In the genomic region with DNA sequence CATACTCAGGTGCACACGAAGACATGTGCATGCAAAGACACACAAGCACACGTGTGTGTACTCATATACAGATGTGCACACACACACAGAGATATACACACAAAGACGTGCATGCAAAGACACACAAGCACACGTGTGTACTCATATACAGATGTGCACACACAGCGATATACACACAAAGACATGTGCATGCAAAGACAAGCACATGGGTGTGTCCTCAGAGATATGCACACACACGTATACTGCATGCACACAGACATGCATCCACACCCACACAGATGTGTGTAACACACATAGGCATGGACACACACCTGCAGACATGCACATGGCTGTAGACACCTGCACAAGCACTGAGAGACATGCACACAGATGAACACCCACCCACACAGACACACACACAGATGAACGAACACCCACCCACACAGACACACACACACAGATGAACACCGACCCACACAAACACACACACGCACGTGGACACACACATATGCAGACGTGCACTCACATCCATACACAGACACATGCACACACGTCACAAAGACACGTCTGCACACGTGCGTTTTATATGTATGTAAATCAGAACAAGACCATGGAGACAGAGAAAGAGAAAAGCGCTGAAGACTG, we compare ENCODE assay signal across 24 cellular contexts.
"Had no signal": no experiment of that assay in that cellular context is flagged by ENCODE, and none has a peak within 500 bp of the region (broad histone marks: within the 10 kb centered on the region; RNA-seq: fewer than 3 reads in every experiment).

No MANE protein-coding gene starts in this region.

- H3K4me3 Mint-ChIP-seq: endodermal cell; natural killer cell; stimulated activated naive CD8-positive, alpha-beta T cell treated with anti-CD3 and anti-CD28 coated beads, Interleukin-15, amount 100 ng/mL, for 72 hours had no signal

- H3K27me3 Mint-ChIP-seq: progenitor cell of endocrine pancreas; stimulated activated naive CD8-positive, alpha-beta T cell treated with anti-CD3 and anti-CD28 coated beads, Interleukin-15, amount 100 ng/mL, for 72 hours had no signal

- H2AFZ ChIP-seq: parathyroid adenoma had no signal

- H3K4me2 ChIP-seq: smooth muscle cell had no signal

- ATAC-seq: foreskin keratinocyte; left ventricle myocardium superior; lower lobe of right lung; natural killer cell; sciatic nerve; stimulated activated naive CD8-positive, alpha-beta T cell treated with anti-CD3 and anti-CD28 coated beads, Interleukin-15, amount 100 ng/mL, for 72 hours had no signal

- H3K27ac Mint-ChIP-seq: endodermal cell, progenitor cell of endocrine pancreas had no signal

- H3K27ac ChIP-seq: dorsolateral prefrontal cortex, esophagus muscularis mucosa, foreskin keratinocyte, lower lobe of right lung, neutrophil, parathyroid adenoma, suprapubic skin, transverse colon had no signal

- FAIRE-seq: colon, endothelial cell of umbilical vein, keratinocyte had no signal

- H3K9ac ChIP-seq: parathyroid adenoma had no signal

- H3K36me3 Mint-ChIP-seq: natural killer cell had no signal

- H3K4me1 Mint-ChIP-seq: endodermal cell; stimulated activated naive CD8-positive, alpha-beta T cell treated with anti-CD3 and anti-CD28 coated beads, Interleukin-15, amount 100 ng/mL, for 72 hours had no signal

- H3K9me3 ChIP-seq: esophagus muscularis mucosa, lower lobe of right lung, neutrophil, suprapubic skin, transverse colon had no signal

- H3K4me1 ChIP-seq: foreskin keratinocyte, lower lobe of right lung, parathyroid adenoma, suprapubic skin had no signal

- DNase-seq: dorsolateral prefrontal cortex; effector CD8-positive, alpha-beta T cell; endodermal cell; foreskin keratinocyte; left ventricle myocardium superior; lower lobe of right lung; natural killer cell; stimulated activated CD4-positive, alpha-beta T cell treated with anti-CD3 and anti-CD28 coated beads, Interleukin-12 subunit alpha, Interleukin-12 subunit beta, amount 100 ng/mL, for 4 hours; stimulated activated CD4-positive, alpha-beta T cell treated with anti-CD3 and anti-CD28 coated beads, Interleukin-1b, Interleukin-23, amount 100 ng/mL, for 48 hours; stimulated activated CD4-positive, alpha-beta T cell treated with anti-CD3 and anti-CD28 coated beads, Interleukin-4, amount 100 ng/mL, for 1 hour; stimulated activated CD8-positive, alpha-beta memory T cell treated with anti-CD3 and anti-CD28 coated beads, Interleukin-4, amount 100 ng/mL, for 48 hours; stimulated activated naive CD4-positive, alpha-beta T cell; stimulated activated naive CD8-positive, alpha-beta T cell treated with anti-CD3 and anti-CD28 coated beads, Interleukin-15, amount 100 ng/mL, for 72 hours; transverse colon had no signal

- H3K9me3 Mint-ChIP-seq: endodermal cell; natural killer cell; stimulated activated naive CD8-positive, alpha-beta T cell treated with anti-CD3 and anti-CD28 coated beads, Interleukin-15, amount 100 ng/mL, for 72 hours had no signal

- H3K27me3 ChIP-seq: dorsolateral prefrontal cortex, esophagus muscularis mucosa, foreskin keratinocyte, neutrophil, suprapubic skin, transverse colon had no signal

- H3K4me3 ChIP-seq: dorsolateral prefrontal cortex, esophagus muscularis mucosa, lower lobe of right lung, smooth muscle cell, suprapubic skin, transverse colon had no signal

- H3K79me2 ChIP-seq: parathyroid adenoma had no signal
